In genomic region chr1:119721933-119722332, GRCh38 we compare ENCODE assay signal across 17 cellular contexts. TPM values are rescaled to one million over a fixed set of nuclear protein-coding genes. Genes with fewer than 3 reads are reported as not detected.
"Had no signal": no experiment of that assay in that cellular context is flagged by ENCODE, and none has a peak within 500 bp of the region (broad histone marks: within the 10 kb centered on the region; RNA-seq: fewer than 3 reads in every experiment).

No MANE protein-coding gene starts in this region.

- H3K4me3 ChIP-seq: lung, neural progenitor cell, ovary, sigmoid colon, stomach, upper lobe of left lung had no signal

- H3K27ac ChIP-seq: neural progenitor cell, ovary, sigmoid colon, stomach, upper lobe of left lung had no signal

- H3K36me3 ChIP-seq: neural progenitor cell, ovary had no signal

- H3K9me3 Mint-ChIP-seq: neural progenitor cell; stimulated activated effector memory CD8-positive, alpha-beta T cell treated with anti-CD3 and anti-CD28 coated beads, Interleukin-12 subunit alpha, Interleukin-12 subunit beta, amount 100 ng/mL, for 72 hours had no signal

- DNase-seq: erythroblast; foreskin melanocyte; head of caudate nucleus; ovary; sigmoid colon; stimulated activated CD4-positive, alpha-beta T cell treated with anti-CD3 and anti-CD28 coated beads, Interleukin-4, amount 100 ng/mL, for 24 hours; stomach; T1000; upper lobe of left lung had no signal

- H3K4me2 ChIP-seq: neural progenitor cell had no signal

- H2AFZ ChIP-seq: neural progenitor cell had no signal

- H3K27ac Mint-ChIP-seq: activated naive CD8-positive, alpha-beta T cell; neural progenitor cell; stimulated activated effector memory CD8-positive, alpha-beta T cell treated with anti-CD3 and anti-CD28 coated beads, Interleukin-12 subunit alpha, Interleukin-12 subunit beta, amount 100 ng/mL, for 72 hours had no signal

- H3K4me3 Mint-ChIP-seq: activated naive CD8-positive, alpha-beta T cell; neural progenitor cell; stimulated activated effector memory CD8-positive, alpha-beta T cell treated with anti-CD3 and anti-CD28 coated beads, Interleukin-12 subunit alpha, Interleukin-12 subunit beta, amount 100 ng/mL, for 72 hours had no signal

- H3K4me1 ChIP-seq: sigmoid colon, upper lobe of left lung had no signal

- H3K9me3 ChIP-seq: ovary, sigmoid colon, stomach, upper lobe of left lung had no signal

- H3K4me1 Mint-ChIP-seq: neural progenitor cell; stimulated activated effector memory CD8-positive, alpha-beta T cell treated with anti-CD3 and anti-CD28 coated beads, Interleukin-12 subunit alpha, Interleukin-12 subunit beta, amount 100 ng/mL, for 72 hours had no signal

- ATAC-seq: activated CD4-positive, CD25-positive, alpha-beta regulatory T cell treated with anti-CD3 and anti-CD28 coated beads, Interleukin-2, amount 50 U/mL, for 24 hours; stimulated activated effector memory CD8-positive, alpha-beta T cell treated with anti-CD3 and anti-CD28 coated beads, Interleukin-12 subunit alpha, Interleukin-12 subunit beta, amount 100 ng/mL, for 72 hours had no signal

- H3K27me3 ChIP-seq: neural progenitor cell, ovary, sigmoid colon, stomach, upper lobe of left lung had no signal

- H3K27me3 Mint-ChIP-seq: activated naive CD8-positive, alpha-beta T cell had no signal

RNA-seq across cellular contexts. Expression of gene HMGCS2, which starts 46.8 kb away (rescaled TPM):
- total RNA-seq: myocyte; T-helper 1 cell treated with Interleukin-12 subunit alpha and Interleukin-12 subunit beta and Interleukin-4 antibody, amounts not matched to agents 30 ng/mL and 1 ng/mL, for 36 hours; temporal lobe had no signal
